1 cellular context compared by ENCODE assay signal in the genomic region with DNA sequence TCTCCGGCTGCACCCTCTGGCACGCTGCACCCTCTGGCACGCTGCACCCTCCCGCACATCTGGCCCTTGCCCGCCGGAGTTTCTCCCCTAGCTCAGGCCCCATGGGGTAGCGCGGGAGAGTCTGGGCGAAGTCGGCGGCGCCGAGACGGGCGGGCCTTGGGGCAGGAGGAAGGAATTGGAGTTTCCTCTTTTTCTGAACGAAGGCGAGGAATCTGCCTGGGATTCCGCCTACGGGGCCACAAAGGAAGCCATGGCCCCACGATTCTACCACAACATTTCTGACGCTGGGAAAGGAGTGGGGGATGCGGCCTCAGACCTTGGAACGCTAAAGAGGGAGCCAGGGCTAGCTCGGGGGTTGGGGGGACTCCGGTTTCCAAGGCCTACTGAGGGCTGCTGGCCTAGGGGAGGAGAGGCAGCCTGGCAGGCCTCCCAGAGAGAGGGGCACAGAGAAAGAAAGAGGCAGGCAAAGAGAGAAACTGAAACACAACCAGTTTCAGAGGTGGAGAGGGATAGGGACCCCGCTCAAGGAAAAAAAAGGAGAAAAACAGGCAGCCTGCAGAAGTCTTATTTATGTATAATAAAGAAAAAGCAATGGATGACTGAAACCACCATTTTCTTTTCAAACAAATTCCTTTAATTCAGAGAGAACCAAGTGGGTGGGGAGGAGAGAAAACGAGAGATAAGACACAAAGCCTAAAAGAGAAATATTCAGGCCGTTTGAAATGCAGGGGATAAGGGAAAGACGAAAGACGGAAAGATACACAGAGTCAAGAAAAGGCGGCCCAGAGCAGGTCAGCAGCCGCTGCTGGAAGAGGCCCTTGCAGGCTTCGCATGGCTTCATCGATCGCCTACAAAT.
TF ChIP-seq lines count a peak whose summit lies in the region.

No MANE protein-coding gene starts in this region.

TF ChIP-seq in GM23338, 12 proteins besides CTCF, POLR2A, EP300 and RAD21 (continued from another document):
- TF ChIP-seq, protein P1, sequence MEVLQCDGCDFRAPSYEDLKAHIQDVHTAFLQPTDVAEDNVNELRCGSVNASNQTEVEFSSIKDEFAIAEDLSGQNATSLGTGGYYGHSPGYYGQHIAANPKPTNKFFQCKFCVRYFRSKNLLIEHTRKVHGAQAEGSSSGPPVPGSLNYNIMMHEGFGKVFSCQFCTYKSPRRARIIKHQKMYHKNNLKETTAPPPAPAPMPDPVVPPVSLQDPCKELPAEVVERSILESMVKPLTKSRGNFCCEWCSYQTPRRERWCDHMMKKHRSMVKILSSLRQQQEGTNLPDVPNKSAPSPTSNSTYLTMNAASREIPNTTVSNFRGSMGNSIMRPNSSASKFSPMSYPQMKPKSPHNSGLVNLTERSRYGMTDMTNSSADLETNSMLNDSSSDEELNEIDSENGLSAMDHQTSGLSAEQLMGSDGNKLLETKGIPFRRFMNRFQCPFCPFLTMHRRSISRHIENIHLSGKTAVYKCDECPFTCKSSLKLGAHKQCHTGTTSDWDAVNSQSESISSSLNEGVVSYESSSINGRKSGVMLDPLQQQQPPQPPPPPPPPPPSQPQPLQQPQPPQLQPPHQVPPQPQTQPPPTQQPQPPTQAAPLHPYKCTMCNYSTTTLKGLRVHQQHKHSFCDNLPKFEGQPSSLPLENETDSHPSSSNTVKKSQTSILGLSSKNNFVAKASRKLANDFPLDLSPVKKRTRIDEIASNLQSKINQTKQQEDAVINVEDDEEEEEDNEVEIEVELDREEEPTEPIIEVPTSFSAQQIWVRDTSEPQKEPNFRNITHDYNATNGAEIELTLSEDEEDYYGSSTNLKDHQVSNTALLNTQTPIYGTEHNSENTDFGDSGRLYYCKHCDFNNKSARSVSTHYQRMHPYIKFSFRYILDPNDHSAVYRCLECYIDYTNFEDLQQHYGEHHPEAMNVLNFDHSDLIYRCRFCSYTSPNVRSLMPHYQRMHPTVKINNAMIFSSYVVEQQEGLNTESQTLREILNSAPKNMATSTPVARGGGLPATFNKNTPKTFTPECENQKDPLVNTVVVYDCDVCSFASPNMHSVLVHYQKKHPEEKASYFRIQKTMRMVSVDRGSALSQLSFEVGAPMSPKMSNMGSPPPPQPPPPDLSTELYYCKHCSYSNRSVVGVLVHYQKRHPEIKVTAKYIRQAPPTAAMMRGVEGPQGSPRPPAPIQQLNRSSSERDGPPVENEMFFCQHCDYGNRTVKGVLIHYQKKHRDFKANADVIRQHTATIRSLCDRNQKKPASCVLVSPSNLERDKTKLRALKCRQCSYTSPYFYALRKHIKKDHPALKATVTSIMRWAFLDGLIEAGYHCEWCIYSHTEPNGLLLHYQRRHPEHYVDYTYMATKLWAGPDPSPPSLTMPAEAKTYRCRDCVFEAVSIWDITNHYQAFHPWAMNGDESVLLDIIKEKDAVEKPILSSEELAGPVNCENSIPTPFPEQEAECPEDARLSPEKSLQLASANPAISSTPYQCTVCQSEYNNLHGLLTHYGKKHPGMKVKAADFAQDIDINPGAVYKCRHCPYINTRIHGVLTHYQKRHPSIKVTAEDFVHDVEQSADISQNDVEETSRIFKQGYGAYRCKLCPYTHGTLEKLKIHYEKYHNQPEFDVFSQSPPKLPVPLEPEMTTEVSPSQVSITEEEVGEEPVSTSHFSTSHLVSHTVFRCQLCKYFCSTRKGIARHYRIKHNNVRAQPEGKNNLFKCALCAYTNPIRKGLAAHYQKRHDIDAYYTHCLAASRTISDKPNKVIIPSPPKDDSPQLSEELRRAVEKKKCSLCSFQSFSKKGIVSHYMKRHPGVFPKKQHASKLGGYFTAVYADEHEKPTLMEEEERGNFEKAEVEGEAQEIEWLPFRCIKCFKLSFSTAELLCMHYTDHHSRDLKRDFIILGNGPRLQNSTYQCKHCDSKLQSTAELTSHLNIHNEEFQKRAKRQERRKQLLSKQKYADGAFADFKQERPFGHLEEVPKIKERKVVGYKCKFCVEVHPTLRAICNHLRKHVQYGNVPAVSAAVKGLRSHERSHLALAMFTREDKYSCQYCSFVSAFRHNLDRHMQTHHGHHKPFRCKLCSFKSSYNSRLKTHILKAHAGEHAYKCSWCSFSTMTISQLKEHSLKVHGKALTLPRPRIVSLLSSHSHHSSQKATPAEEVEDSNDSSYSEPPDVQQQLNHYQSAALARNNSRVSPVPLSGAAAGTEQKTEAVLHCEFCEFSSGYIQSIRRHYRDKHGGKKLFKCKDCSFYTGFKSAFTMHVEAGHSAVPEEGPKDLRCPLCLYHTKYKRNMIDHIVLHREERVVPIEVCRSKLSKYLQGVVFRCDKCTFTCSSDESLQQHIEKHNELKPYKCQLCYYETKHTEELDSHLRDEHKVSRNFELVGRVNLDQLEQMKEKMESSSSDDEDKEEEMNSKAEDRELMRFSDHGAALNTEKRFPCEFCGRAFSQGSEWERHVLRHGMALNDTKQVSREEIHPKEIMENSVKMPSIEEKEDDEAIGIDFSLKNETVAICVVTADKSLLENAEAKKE (CRISPR knock-in tag; IDR thresholded peaks at IDR 0.05) = no peak
- TF ChIP-seq CREB1 (CRISPR knock-in tag; IDR thresholded peaks at IDR 0.05; ENCODE audit: low read depth) (no peak), STAT1 (IDR thresholded peaks at IDR 0.05; ENCODE audit: unreplicated experiment) (no peak), JUNB (IDR thresholded peaks at IDR 0.05; ENCODE audit: unreplicated experiment) (no peak), POLR2AphosphoS5 (IDR thresholded peaks at IDR 0.05; ENCODE audit: low read depth) (no peak), REST (IDR thresholded peaks at IDR 0.05; ENCODE audit: unreplicated experiment) (no peak)
